8 cellular contexts compared by ENCODE assay signal in genomic region chr14:92121207-92121669, GRCh38. TPM values are rescaled to one million over a fixed set of nuclear protein-coding genes. Genes with fewer than 3 reads are reported as not detected.
DNase-seq lines count a peak whose midpoint lies in the region; ATAC-seq and TF ChIP-seq lines count a peak whose summit lies in the region.

No MANE protein-coding gene starts in this region.

- H3K4me1 ChIP-seq in Peyer's patch (peaks cover 0 to 22% (median 6%) of the 10 kb centered on the region in 4 donors), urinary bladder (ENCODE audit: insufficient read depth) (no peaks in the 10 kb centered on the region)
- peaks cover 28% of the 10 kb centered on the region for H3K4me1 ChIP-seq in effector memory CD4-positive, alpha-beta T cell (ENCODE audit: control insufficient read depth, insufficient read depth, low read length, poor library complexity, severe bottlenecking)

- H3K27ac ChIP-seq in Peyer's patch (peak overlapping the region; percentile 85 to 95 (median 90)), urinary bladder (ENCODE audit: low read depth) (peak overlapping the region; percentile 88)
- peak overlapping the region; percentile 98 for H3K27ac ChIP-seq in effector memory CD4-positive, alpha-beta T cell (ENCODE audit: insufficient read depth, low read length, poor library complexity, severe bottlenecking)

- H3K36me3 ChIP-seq in Peyer's patch, result peaks cover 0 to 19% (median 0%) of the 10 kb centered on the region in 3 donors
- no peaks in the 10 kb centered on the region for H3K36me3 ChIP-seq in effector memory CD4-positive, alpha-beta T cell (ENCODE audit: control insufficient read depth, insufficient read depth, low read length)
- H3K36me3 ChIP-seq in urinary bladder (ENCODE audit: insufficient read depth), result peaks cover 2% of the 10 kb centered on the region

- WGBS in urinary bladder, result under 1% methylated on average over 36 of the region's 36 CpGs

- H3K4me3 Mint-ChIP-seq in activated CD8-positive, alpha-beta memory T cell treated with anti-CD3 and anti-CD28 coated beads, Interleukin-2, amount 10 ng/mL, durations not matched to agents 7 days and 5 days, result peak overlapping the region; percentile 97
- peak overlapping the region; percentile 100 for H3K4me3 Mint-ChIP-seq in mesothelial cell of epicardium

- H3K9me3 Mint-ChIP-seq in activated CD8-positive, alpha-beta memory T cell treated with anti-CD3 and anti-CD28 coated beads, Interleukin-2, amount 10 ng/mL, durations not matched to agents 7 days and 5 days (ENCODE audit: low read depth), result no peaks in the 10 kb centered on the region
- H3K9me3 Mint-ChIP-seq in mesothelial cell of epicardium, result no peaks in the 10 kb centered on the region

- peak in 1 of 2 donors; percentile 24 for TF ChIP-seq POLR2A in Peyer's patch (IDR thresholded peaks at IDR 0.05)

- ATAC-seq in activated CD8-positive, alpha-beta memory T cell treated with anti-CD3 and anti-CD28 coated beads, Interleukin-2, amount 10 ng/mL, durations not matched to agents 7 days and 5 days, result peak; percentile 37
- peak; percentile 3 for ATAC-seq in HG02588 (IDR thresholded peaks at IDR 0.05; ENCODE audit: unreplicated experiment)
- ATAC-seq in HG02623 (IDR thresholded peaks at IDR 0.05; ENCODE audit: unreplicated experiment), result no peak

- peaks cover 48% of the 10 kb centered on the region for H3K4me1 Mint-ChIP-seq in activated CD8-positive, alpha-beta memory T cell treated with anti-CD3 and anti-CD28 coated beads, Interleukin-2, amount 10 ng/mL, durations not matched to agents 7 days and 5 days
- H3K4me1 Mint-ChIP-seq in mesothelial cell of epicardium, result peaks cover 24% of the 10 kb centered on the region

- no peaks in the 10 kb centered on the region for H3K27me3 Mint-ChIP-seq in activated CD8-positive, alpha-beta memory T cell treated with anti-CD3 and anti-CD28 coated beads, Interleukin-2, amount 10 ng/mL, durations not matched to agents 7 days and 5 days
- H3K27me3 Mint-ChIP-seq in mesothelial cell of epicardium (ENCODE audit: low read depth), result no peaks in the 10 kb centered on the region

- H3K4me3 ChIP-seq in Peyer's patch, result peak overlapping the region; percentile 69 to 96 (median 84)
- H3K4me3 ChIP-seq in effector memory CD4-positive, alpha-beta T cell (ENCODE audit: insufficient read depth, low read depth, low read length, poor library complexity, severe bottlenecking), result peak overlapping the region; percentile 91
- H3K4me3 ChIP-seq in urinary bladder (ENCODE audit: low read depth, low read length), result peak overlapping the region; percentile 69

- TF ChIP-seq CTCF in Peyer's patch (IDR thresholded peaks at IDR 0.05) (no peak), mesothelial cell of epicardium (IDR thresholded peaks at IDR 0.05; ENCODE audit: unreplicated experiment) (no peak)

- no peaks in the 10 kb centered on the region for H3K27me3 ChIP-seq in Peyer's patch
- H3K27me3 ChIP-seq in effector memory CD4-positive, alpha-beta T cell (replicated peaks; ENCODE audit: control insufficient read depth, insufficient read depth, low read length, poor library complexity, severe bottlenecking), result no peaks in the 10 kb centered on the region

- H3K36me3 Mint-ChIP-seq in activated CD8-positive, alpha-beta memory T cell treated with anti-CD3 and anti-CD28 coated beads, Interleukin-2, amount 10 ng/mL, durations not matched to agents 7 days and 5 days, result peaks cover 38% of the 10 kb centered on the region
- H3K36me3 Mint-ChIP-seq in mesothelial cell of epicardium, result peaks cover 11% of the 10 kb centered on the region

- DNase-seq in activated CD8-positive, alpha-beta memory T cell treated with anti-CD3 and anti-CD28 coated beads, Interleukin-2, amount 10 ng/mL, durations not matched to agents 7 days and 5 days, result no peak
- no peak for DNase-seq in activated CD8-positive, alpha-beta memory T cell treated with anti-CD3 and anti-CD28 coated beads for 24 hours
- DNase-seq in Peyer's patch (peak in 2 of 3 donors; percentile 37 to 65), mesothelial cell of epicardium (ENCODE audit: low spot score in 2 of 2, unreplicated experiment in 2 of 2) (peak in 1 of 2 experiments; percentile 30)
- DNase-seq in effector memory CD4-positive, alpha-beta T cell, result no peak

- CTCF ChIA-PET in activated CD8-positive, alpha-beta memory T cell treated with anti-CD3 and anti-CD28 coated beads, Interleukin-2, amount 10 ng/mL, durations not matched to agents 7 days and 5 days (lab: Charles Lee), result interaction anchor here (0.6 to 8.8 kb wide), 6 partner anchors 8 to 569 kb away, joined by 3 to 145 read pairs (median 4); partner anchors contain the start of genes ATXN3, TC2N and TRIP11

- no peaks in the 10 kb centered on the region for H3K9me3 ChIP-seq in Peyer's patch
- H3K9me3 ChIP-seq in effector memory CD4-positive, alpha-beta T cell (ENCODE audit: control insufficient read depth, low read length), result no peaks in the 10 kb centered on the region

- peak overlapping the region; percentile 100 for H3K27ac Mint-ChIP-seq in activated CD8-positive, alpha-beta memory T cell treated with anti-CD3 and anti-CD28 coated beads, Interleukin-2, amount 10 ng/mL, durations not matched to agents 7 days and 5 days
- H3K27ac Mint-ChIP-seq in mesothelial cell of epicardium, result peak overlapping the region; percentile 100

RNA-seq across cellular contexts. Expression of gene NDUFB1, which starts 0.3 kb away (rescaled TPM):
- total RNA-seq in activated CD8-positive, alpha-beta memory T cell treated with anti-CD3 and anti-CD28 coated beads, Interleukin-2, amount 10 ng/mL, durations not matched to agents 7 days and 5 days, result 100 to 1,000 TPM; 109 to 115 TPM
- total RNA-seq in Peyer's patch (100 to 1,000 TPM; 182 to 325 (median 217) TPM), mesothelial cell of epicardium (97.4 to 103 TPM (median 97.9 TPM) in 3 replicates), urinary bladder (188 TPM)
- 380 TPM for polyA plus RNA-seq in urinary bladder

RNA-seq across cellular contexts. Expression of gene CPSF2, which starts 0.5 kb away (rescaled TPM):
- 100 to 1,000 TPM in 1 of 2 experiments, 10 to 100 TPM in 1; 75.5 to 107 TPM for total RNA-seq in activated CD8-positive, alpha-beta memory T cell treated with anti-CD3 and anti-CD28 coated beads, Interleukin-2, amount 10 ng/mL, durations not matched to agents 7 days and 5 days
- total RNA-seq in Peyer's patch, result 10 to 100 TPM; 24.3 to 48.7 (median 25.4) TPM
- 58.1 to 60.7 TPM (median 58.9 TPM) in 3 replicates for total RNA-seq in mesothelial cell of epicardium
- 35.2 TPM for total RNA-seq in urinary bladder
- polyA plus RNA-seq in urinary bladder, result 15.5 TPM

RNA-seq across cellular contexts. Expression of gene ATXN3, which starts 14.9 kb away (rescaled TPM):
- 10 to 100 TPM; 26.6 to 30.2 TPM for total RNA-seq in activated CD8-positive, alpha-beta memory T cell treated with anti-CD3 and anti-CD28 coated beads, Interleukin-2, amount 10 ng/mL, durations not matched to agents 7 days and 5 days
- 100 to 1,000 TPM in 1 of 4 donors, 10 to 100 TPM in 3; 13.3 to 156 (median 23.3) TPM for total RNA-seq in Peyer's patch
- total RNA-seq in mesothelial cell of epicardium, result 32.4 to 33.6 TPM (median 33.5 TPM) in 3 replicates
- 68.0 TPM for total RNA-seq in urinary bladder
- 14.9 TPM for polyA plus RNA-seq in urinary bladder

Comparison
In these comparisons a context has a peak if more than half of its experiments do, and no peak if none do; other contexts are left out.
1. DNase-seq: peak in Peyer's patch (2 of 3); none in activated CD8-positive, alpha-beta memory T cell treated with anti-CD3 and anti-CD28 coated beads, Interleukin-2, amount 10 ng/mL, durations not matched to agents 7 days and 5 days (single experiment), activated CD8-positive, alpha-beta memory T cell treated with anti-CD3 and anti-CD28 coated beads for 24 hours (single experiment) and effector memory CD4-positive, alpha-beta T cell (0 of 3).
2. Peak in every context shown above with its lines, with median percentiles within 50 percentile points of each other: H3K27ac ChIP-seq and H3K4me3 ChIP-seq.